Comparison of ENCODE assay signal across 12 cellular contexts in the genomic region with DNA sequence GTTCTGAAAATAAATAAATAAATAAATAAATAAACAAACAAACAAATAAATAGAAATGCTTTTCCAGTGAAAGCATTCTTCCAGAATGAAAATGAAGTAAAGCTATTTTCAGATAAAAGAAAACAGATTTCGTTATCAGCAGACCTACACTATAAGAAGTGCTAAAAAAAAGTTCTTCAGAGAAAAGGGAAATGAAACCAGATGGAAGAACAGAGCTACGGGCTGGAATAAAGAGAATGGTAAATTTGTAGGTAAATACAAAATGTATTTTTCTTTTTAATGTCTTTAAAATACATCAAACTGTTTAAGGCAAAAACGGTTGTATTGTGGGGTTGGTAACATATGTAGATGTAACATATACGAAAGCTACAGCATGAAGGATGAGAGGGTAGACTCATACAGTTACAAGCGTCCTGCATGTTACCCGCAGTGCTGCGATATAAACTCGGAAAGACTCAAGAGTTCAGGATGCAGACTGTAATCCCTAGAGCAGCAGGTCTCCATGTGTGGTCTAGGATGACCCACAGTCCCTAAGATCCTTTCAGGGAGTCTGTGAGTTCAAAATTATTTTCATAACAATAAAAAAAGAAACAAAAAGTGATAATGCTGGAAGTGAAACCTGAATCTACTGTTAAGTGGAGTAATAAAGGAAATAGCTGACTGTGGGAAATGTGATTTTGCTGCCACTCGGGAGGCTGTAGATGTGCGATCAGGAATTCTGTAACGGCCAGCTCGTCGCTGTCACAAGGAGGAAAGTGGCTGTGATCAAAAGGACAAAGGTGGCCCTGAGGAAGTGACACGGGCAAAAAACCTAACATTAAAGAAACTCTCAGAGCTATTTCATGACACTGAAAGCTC. TPM values are rescaled to one million over a fixed set of nuclear protein-coding genes. Genes with fewer than 3 reads are reported as not detected.
DNase-seq lines count a peak whose midpoint lies in the region; ATAC-seq, FAIRE-seq and TF ChIP-seq lines count a peak whose summit lies in the region.
"Had no signal": no experiment of that assay in that cellular context is flagged by ENCODE, and none has a peak within 500 bp of the region (broad histone marks: within the 10 kb centered on the region; RNA-seq: fewer than 3 reads in every experiment).

No MANE protein-coding gene starts in this region.

- H3K4me3 ChIP-seq in A549 (no peak overlapping the region), coronary artery (peak overlapping the region; percentile 21)
- H3K4me3 ChIP-seq: pancreas had no signal

- FAIRE-seq in A549 (lab: Jason Lieb, UNC) (no peak), GM18507 (lab: Jason Lieb, UNC) (peak; percentile 79)
- FAIRE-seq: colon, pancreas had no signal

- no peak for TF ChIP-seq EP300 in A549 (IDR thresholded peaks at IDR 0.05)

- no peaks in the 10 kb centered on the region for H3K9me3 ChIP-seq in A549
- H3K9me3 ChIP-seq: pancreas had no signal

- no peaks in the 10 kb centered on the region for H3K4me1 ChIP-seq in A549
- H3K4me1 ChIP-seq: pancreas had no signal

- CTCF ChIA-PET in A549 (lab: Yijun Ruan, JAX) = no interaction called here

- H3K27ac ChIP-seq in A549 (no peak overlapping the region), coronary artery (no peak overlapping the region), caudate nucleus (ENCODE audit: low read depth, low read length) (no peak overlapping the region)
- H3K27ac ChIP-seq: pancreas had no signal

- no peak for TF ChIP-seq RAD21 in A549 (conservative IDR thresholded peaks at IDR 0.05 in 1 of 2, IDR thresholded peaks at IDR 0.05 in 1 of 2)

- no peak for TF ChIP-seq POLR2A in A549 (IDR thresholded peaks at IDR 0.05; ENCODE audit: low read length)

- TF ChIP-seq CTCF in A549 (IDR thresholded peaks at IDR 0.05) (no peak), coronary artery (IDR thresholded peaks at IDR 0.05) (no peak)

- H3K4me2 ChIP-seq in A549 = no peak overlapping the region

- POLR2A ChIA-PET in A549 (lab: Yijun Ruan, JAX) = no interaction called here

- 64% methylated on average over 14 of the region's 14 CpGs for WGBS in A549 (ENCODE audit: missing lambda C conversion rate)

- DNase-seq in A549 (ENCODE audit: low read depth in 1 of 2, low spot score in 1 of 2) (no peak), GM18507 (ENCODE audit: extremely low spot score, insufficient read length, low read depth) (no peak), NOMO-1 treated with DMSO at 0.1 percent for 48 hours (lab: John Stamatoyannopoulos, UW; ENCODE audit: unreplicated experiment) (peak; percentile 79), coronary artery (ENCODE audit: low spot score) (no peak), NCI-H748 (lab: John Stamatoyannopoulos, UW; ENCODE audit: unreplicated experiment) (no peak), caudate nucleus (lab: John Stamatoyannopoulos, UW) (no peak)
- no peak for DNase-seq in NK-92 treated with Interleukin-12 subunit alpha and Interleukin-12 subunit beta, amount 100 ng/mL, for 24 hours (lab: John Stamatoyannopoulos, UW)
- DNase-seq: NCI-H2107, pancreas had no signal

- ATAC-seq in A549 = no peak
- no peak for ATAC-seq in HG03565 (IDR thresholded peaks at IDR 0.05; ENCODE audit: unreplicated experiment)
- ATAC-seq: activated CD4-positive, CD25-positive, alpha-beta regulatory T cell treated with anti-CD3 and anti-CD28 coated beads, Interleukin-2, amount 50 U/mL, for 24 hours; pancreas had no signal

TF ChIP-seq in A549, 52 proteins besides CTCF, POLR2A, EP300 and RAD21:
- TF ChIP-seq HOXA7 (CRISPR knock-in tag; IDR thresholded peaks at IDR 0.05) (no peak), MAFK (IDR thresholded peaks at IDR 0.05; ENCODE audit: partially characterized antibody) (peak; percentile 33), NFE2L2 (conservative IDR thresholded peaks at IDR 0.05; ENCODE audit: low read length) (no peak), RNF2 (IDR thresholded peaks at IDR 0.05; ENCODE audit: borderline replicate concordance, low read depth) (no peak; the same call in 1 of the 2 replicates), KDM5A (IDR thresholded peaks at IDR 0.05) (no peak)
- TF ChIP-seq, protein P1, sequence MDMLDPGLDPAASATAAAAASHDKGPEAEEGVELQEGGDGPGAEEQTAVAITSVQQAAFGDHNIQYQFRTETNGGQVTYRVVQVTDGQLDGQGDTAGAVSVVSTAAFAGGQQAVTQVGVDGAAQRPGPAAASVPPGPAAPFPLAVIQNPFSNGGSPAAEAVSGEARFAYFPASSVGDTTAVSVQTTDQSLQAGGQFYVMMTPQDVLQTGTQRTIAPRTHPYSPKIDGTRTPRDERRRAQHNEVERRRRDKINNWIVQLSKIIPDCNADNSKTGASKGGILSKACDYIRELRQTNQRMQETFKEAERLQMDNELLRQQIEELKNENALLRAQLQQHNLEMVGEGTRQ (IDR thresholded peaks at IDR 0.05) = no peak
- TF ChIP-seq, protein P2, sequence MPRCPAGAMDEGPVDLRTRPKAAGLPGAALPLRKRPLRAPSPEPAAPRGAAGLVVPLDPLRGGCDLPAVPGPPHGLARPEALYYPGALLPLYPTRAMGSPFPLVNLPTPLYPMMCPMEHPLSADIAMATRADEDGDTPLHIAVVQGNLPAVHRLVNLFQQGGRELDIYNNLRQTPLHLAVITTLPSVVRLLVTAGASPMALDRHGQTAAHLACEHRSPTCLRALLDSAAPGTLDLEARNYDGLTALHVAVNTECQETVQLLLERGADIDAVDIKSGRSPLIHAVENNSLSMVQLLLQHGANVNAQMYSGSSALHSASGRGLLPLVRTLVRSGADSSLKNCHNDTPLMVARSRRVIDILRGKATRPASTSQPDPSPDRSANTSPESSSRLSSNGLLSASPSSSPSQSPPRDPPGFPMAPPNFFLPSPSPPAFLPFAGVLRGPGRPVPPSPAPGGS (IDR thresholded peaks at IDR 0.05) = no peak
- TF ChIP-seq, protein P3, sequence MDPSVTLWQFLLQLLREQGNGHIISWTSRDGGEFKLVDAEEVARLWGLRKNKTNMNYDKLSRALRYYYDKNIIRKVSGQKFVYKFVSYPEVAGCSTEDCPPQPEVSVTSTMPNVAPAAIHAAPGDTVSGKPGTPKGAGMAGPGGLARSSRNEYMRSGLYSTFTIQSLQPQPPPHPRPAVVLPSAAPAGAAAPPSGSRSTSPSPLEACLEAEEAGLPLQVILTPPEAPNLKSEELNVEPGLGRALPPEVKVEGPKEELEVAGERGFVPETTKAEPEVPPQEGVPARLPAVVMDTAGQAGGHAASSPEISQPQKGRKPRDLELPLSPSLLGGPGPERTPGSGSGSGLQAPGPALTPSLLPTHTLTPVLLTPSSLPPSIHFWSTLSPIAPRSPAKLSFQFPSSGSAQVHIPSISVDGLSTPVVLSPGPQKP (IDR thresholded peaks at IDR 0.05; ENCODE audit: low read depth, low read length) = no peak
TF ChIP-seq in A549: peak in this region for 1.

RNA-seq across cellular contexts. Expression of gene RAB12, which starts 5.3 kb away (rescaled TPM):
- polyA plus RNA-seq in A549 (2011; rRNA removed) (27.6 and 31.3 TPM in 2 replicates), A549 (2017; fragmentation: RNase III; extraction: RNeasy Plus Mini Kit Qiagen cat#74134 plus additional on column Dnase treatment) (23.2 to 23.9 TPM (median 23.4 TPM) in 3 replicates)
- polyA plus RNA-seq in A549 (2012; cell fraction: cytosol; rRNA removed) = 7.4 and 7.6 TPM in 2 replicates
- 4.0 and 7.3 TPM in 2 replicates for polyA plus RNA-seq in A549 (2012; cell fraction: nucleus; rRNA removed)
- 8.7 and 9.3 TPM in 2 replicates for polyA minus RNA-seq in A549 (2011; rRNA and poly(A)+ RNA removed)
